In the genomic region with DNA sequence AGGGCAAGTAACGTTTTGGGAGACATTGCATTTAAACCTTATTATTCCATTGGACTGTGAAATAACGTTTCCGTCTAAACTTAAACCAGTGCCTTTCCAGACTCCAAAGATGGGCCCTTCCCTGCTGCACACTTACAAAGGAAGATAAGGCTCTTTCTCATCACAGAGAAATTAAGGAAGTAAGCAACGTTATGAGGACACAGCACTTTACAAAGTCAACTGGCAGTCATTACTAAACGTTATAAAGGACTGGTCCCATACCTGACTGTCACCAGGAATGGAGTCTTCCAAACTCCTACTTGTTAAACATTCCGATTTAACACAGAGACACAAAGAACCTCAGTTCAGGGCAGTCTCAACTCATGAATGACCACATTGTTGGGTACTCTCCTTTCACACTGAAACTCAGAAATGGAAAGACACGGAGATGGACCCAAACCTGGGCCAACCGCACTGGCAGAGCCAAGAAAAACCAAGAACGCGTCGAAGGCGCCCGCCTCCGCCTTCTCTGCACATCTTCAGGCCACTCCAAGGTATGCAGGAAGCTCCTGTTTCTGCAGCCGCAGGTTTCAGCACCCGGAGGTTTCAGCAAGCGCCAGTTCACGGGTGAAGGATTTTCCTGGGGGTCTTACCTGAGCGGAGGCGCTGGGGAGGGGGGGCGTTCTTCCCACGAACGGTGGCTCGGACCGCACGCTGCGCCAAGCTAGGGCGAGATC, we compare ENCODE assay signal across 8 cellular contexts. TPM values are rescaled to one million over a fixed set of nuclear protein-coding genes. Genes with fewer than 3 reads are reported as not detected.
DNase-seq lines count a peak whose midpoint lies in the region; TF ChIP-seq lines count a peak whose summit lies in the region.

No MANE protein-coding gene starts in this region.

- H3K9me3 ChIP-seq in GM23248 (ENCODE audit: low read depth) (no peaks in the 10 kb centered on the region), neural progenitor cell (ENCODE audit: low read depth) (no peaks in the 10 kb centered on the region)

- H3K79me2 ChIP-seq in GM23248 (ENCODE audit: insufficient read depth) (peaks cover 52% of the 10 kb centered on the region), neural progenitor cell (ENCODE audit: low read depth) (peaks cover 53% of the 10 kb centered on the region)

- peak overlapping the region; percentile 84 for H3K27ac Mint-ChIP-seq in activated CD4-positive, alpha-beta memory T cell treated with anti-CD3 and anti-CD28 coated beads for 36 hours
- H3K27ac Mint-ChIP-seq in neural progenitor cell = peak overlapping the region; percentile 90

- no peaks in the 10 kb centered on the region for H3K9me3 Mint-ChIP-seq in activated CD4-positive, alpha-beta memory T cell treated with anti-CD3 and anti-CD28 coated beads for 36 hours
- peaks cover 6% of the 10 kb centered on the region for H3K9me3 Mint-ChIP-seq in neural progenitor cell

- H3K4me1 ChIP-seq in GM23248 (ENCODE audit: insufficient read depth) (0 out of 2 replicates have a peak, but pooled peaks cover 3% of the 10 kb centered on the region), neural progenitor cell (peaks cover 19% of the 10 kb centered on the region)

- H3F3A ChIP-seq in GM23248 (ENCODE audit: insufficient read depth) = peaks cover 14% of the 10 kb centered on the region
- peaks cover 26% of the 10 kb centered on the region for H3F3A ChIP-seq in neural progenitor cell (ENCODE audit: low read depth)

- peak overlapping the region; percentile 94 for H3K4me2 ChIP-seq in GM23248 (ENCODE audit: unreplicated experiment)
- peak overlapping the region; percentile 89 for H3K4me2 ChIP-seq in neural progenitor cell

- H3K27ac ChIP-seq in GM23248 (peak overlapping the region; percentile 74), neural progenitor cell (peak overlapping the region; percentile 67)

- H2AFZ ChIP-seq in GM23248 (peak overlapping the region; percentile 95), neural progenitor cell (replicated peaks) (peak overlapping the region; percentile 71)

- peak; percentile 20 for DNase-seq in NCI-H146 (lab: John Stamatoyannopoulos, UW)
- DNase-seq in NCI-H146 treated with DMSO at 0.1 percent for 48 hours (lab: John Stamatoyannopoulos, UW; ENCODE audit: unreplicated experiment) = no peak
- peak; percentile 66 for DNase-seq in GM23248
- no peak for DNase-seq in LNCaP clone FGC (ENCODE audit: low read depth)
- DNase-seq in activated CD4-positive, alpha-beta memory T cell treated with anti-CD3 and anti-CD28 coated beads for 36 hours = peak; percentile 64
- peak; percentile 34 for DNase-seq in fibroblast of pulmonary artery (ENCODE audit: low read depth)
- DNase-seq in neural progenitor cell (ENCODE audit: low spot score) = no peak
- no peak for DNase-seq in NCI-H2107 treated with DMSO at 0.1 percent for 48 hours (lab: John Stamatoyannopoulos, UW; ENCODE audit: unreplicated experiment)

- H3K27me3 Mint-ChIP-seq in activated CD4-positive, alpha-beta memory T cell treated with anti-CD3 and anti-CD28 coated beads for 36 hours = no peaks in the 10 kb centered on the region
- H3K27me3 Mint-ChIP-seq in neural progenitor cell (ENCODE audit: insufficient read depth, low read depth) = peaks cover 3% of the 10 kb centered on the region

- H3K27me3 ChIP-seq in GM23248 (replicated peaks; ENCODE audit: insufficient read depth) (no peaks in the 10 kb centered on the region), neural progenitor cell (no peaks in the 10 kb centered on the region)

- 1% methylated on average over 18 to 28 of the region's 28 CpGs for WGBS in GM23248 (ENCODE audit: low coverage in 1 of 2, low lambda C conversion rate in 2 of 2, missing lambda C conversion rate in 2 of 2), 2 experiments

- CTCF ChIA-PET in activated CD4-positive, alpha-beta memory T cell treated with anti-CD3 and anti-CD28 coated beads for 36 hours (lab: Charles Lee) = interaction anchor here (1.0 to 4.1 kb wide), 3 partner anchors 17 to 39 kb away, joined by 4 to 31 read pairs (median 8); no protein-coding TSS in a partner anchor

- H4K20me1 ChIP-seq in GM23248 (ENCODE audit: insufficient read depth) (no peaks in the 10 kb centered on the region), neural progenitor cell (ENCODE audit: low read depth) (peaks cover 22% of the 10 kb centered on the region)

- TF ChIP-seq CTCF in LNCaP clone FGC (IDR thresholded peaks at IDR 0.05; ENCODE audit: control insufficient read depth, extremely low read depth, insufficient read depth) (no peak), fibroblast of pulmonary artery (IDR thresholded peaks at IDR 0.05; ENCODE audit: low read length, missing control alignments) (no peak), neural progenitor cell (IDR thresholded peaks at IDR 0.05) (no peak)

- H3K9me2 ChIP-seq in GM23248 (ENCODE audit: insufficient read depth) = no peaks in the 10 kb centered on the region

- intact Hi-C loops in activated CD4-positive, alpha-beta memory T cell treated with anti-CD3 and anti-CD28 coated beads for 36 hours (cut with micrococcal nuclease) = no loop called here

- H3K9ac ChIP-seq in GM23248 (peak overlapping the region; percentile 79), neural progenitor cell (peak overlapping the region; percentile 25)

- H3K4me3 ChIP-seq in GM23248 = peak overlapping the region; percentile 89
- H3K4me3 ChIP-seq in LNCaP clone FGC (ENCODE audit: low read depth, low read length) = peak overlapping the region; percentile 89
- peak overlapping the region; percentile 88 for H3K4me3 ChIP-seq in fibroblast of pulmonary artery (replicated peaks; ENCODE audit: low read depth, low read length)
- peak overlapping the region; percentile 86 for H3K4me3 ChIP-seq in neural progenitor cell

- in situ Hi-C loops in GM23248 (cut with MboI) = no loop called here

- POLR2A ChIA-PET in activated CD4-positive, alpha-beta memory T cell treated with anti-CD3 and anti-CD28 coated beads for 36 hours (lab: Charles Lee) = interaction anchor here (1.0 to 1.3 kb wide), 2 partner anchors 9 to 212 kb away, joined by 4 to 5 read pairs; a partner anchor contains a TSS

- H3K36me3 ChIP-seq in GM23248 (ENCODE audit: low read depth) (no peaks in the 10 kb centered on the region), neural progenitor cell (no peaks in the 10 kb centered on the region)

- peak overlapping the region; percentile 88 for H3K4me3 Mint-ChIP-seq in activated CD4-positive, alpha-beta memory T cell treated with anti-CD3 and anti-CD28 coated beads for 36 hours
- H3K4me3 Mint-ChIP-seq in neural progenitor cell = peak overlapping the region; percentile 96

- H3K4me1 Mint-ChIP-seq in activated CD4-positive, alpha-beta memory T cell treated with anti-CD3 and anti-CD28 coated beads for 36 hours (ENCODE audit: low read depth) = peaks cover 26% of the 10 kb centered on the region
- H3K4me1 Mint-ChIP-seq in neural progenitor cell = peaks cover 32% of the 10 kb centered on the region

- peaks cover 2% of the 10 kb centered on the region for H3K36me3 Mint-ChIP-seq in activated CD4-positive, alpha-beta memory T cell treated with anti-CD3 and anti-CD28 coated beads for 36 hours
- peaks cover 20% of the 10 kb centered on the region for H3K36me3 Mint-ChIP-seq in neural progenitor cell

RNA-seq across cellular contexts. Expression of a gene that starts 0.7 kb away (rescaled TPM):
- total RNA-seq in GM23248 (2014; rRNA removed; shearing (Covaris generic)) = 66.8 and 69.6 TPM in 2 replicates
- 65.9 and 69.9 TPM in 2 replicates for polyA plus RNA-seq in GM23248 (2016; fragmentation: Nextera tagmentation; extraction: Ambion mirVana)
- total RNA-seq in activated CD4-positive, alpha-beta memory T cell treated with anti-CD3 and anti-CD28 coated beads for 36 hours = 10 to 100 TPM; 33.0 to 34.9 TPM
- total RNA-seq in neural progenitor cell (ENCODE audit: low replicate concordance) = 106 and 140 TPM in 2 replicates

Comparison
In these comparisons a context has a peak if more than half of its experiments do, and no peak if none do; other contexts are left out.
1. DNase-seq: peak in NCI-H146 (single experiment), GM23248 (single experiment), activated CD4-positive, alpha-beta memory T cell treated with anti-CD3 and anti-CD28 coated beads for 36 hours (single experiment) and fibroblast of pulmonary artery (single experiment); none in NCI-H146 treated with DMSO at 0.1 percent for 48 hours (single experiment), LNCaP clone FGC (single experiment), neural progenitor cell (single experiment) and NCI-H2107 treated with DMSO at 0.1 percent for 48 hours (single experiment).
2. Peak in every context shown above with its lines, with median percentiles within 50 percentile points of each other: H3K4me3 ChIP-seq.